Comparison of ENCODE assay signal across 27 cellular contexts in genomic region chr20:42650345-42650744, GRCh38.
"Had no signal": no experiment of that assay in that cellular context is flagged by ENCODE, and none has a peak within 500 bp of the region (broad histone marks: within the 10 kb centered on the region; RNA-seq: fewer than 3 reads in every experiment).

No MANE protein-coding gene starts in this region.

- H3K4me1 ChIP-seq: neural progenitor cell, parathyroid adenoma, psoas muscle, right lobe of liver, sigmoid colon, stomach, thyroid gland, tibial nerve, upper lobe of left lung, vagina had no signal

- H3K27me3 ChIP-seq: neural progenitor cell, ovary, right lobe of liver, sigmoid colon, stomach, thyroid gland, tibial nerve, upper lobe of left lung, vagina had no signal

- H3K36me3 ChIP-seq: neural progenitor cell, ovary, right lobe of liver, sigmoid colon, stomach, thoracic aorta, thyroid gland, tibial nerve, upper lobe of left lung, vagina had no signal

- H3K9me3 ChIP-seq: ovary, psoas muscle, right lobe of liver, sigmoid colon, stomach, thoracic aorta, thyroid gland, tibial nerve, upper lobe of left lung, vagina had no signal

- H3K27ac ChIP-seq: neural progenitor cell, ovary, parathyroid adenoma, psoas muscle, right lobe of liver, sigmoid colon, stomach, thoracic aorta, thyroid gland, tibial nerve, upper lobe of left lung, vagina had no signal

- H3K4me3 ChIP-seq: neural progenitor cell, ovary, psoas muscle, right lobe of liver, sigmoid colon, stomach, thoracic aorta, thyroid gland, tibial nerve, upper lobe of left lung, vagina had no signal

- ATAC-seq: natural killer cell treated with Interleukin-12 subunit alpha and Interleukin-12 subunit beta and Interleukin-15 and Interleukin-18, amount 100 ng/mL, for 72 hours; psoas muscle; right cardiac atrium; right lobe of liver; stimulated activated effector memory CD8-positive, alpha-beta T cell treated with anti-CD3 and anti-CD28 coated beads, Interleukin-12 subunit alpha, Interleukin-12 subunit beta, amount 100 ng/mL, for 72 hours; stimulated activated naive B cell treated with anti-CD40 and anti-IgM and Interleukin-4, amounts not matched to agents 10 μg/mL and 1 μg/mL and 100 μg/mL, for 72 hours had no signal

- FAIRE-seq: small intestine, urothelium cell line had no signal

- DNase-seq: nephron progenitor cell; occipital lobe; ovary; posterior cingulate gyrus; psoas muscle; right cardiac atrium; right lobe of liver; sigmoid colon; small intestine; stimulated activated CD4-positive, alpha-beta T cell treated with anti-CD3 and anti-CD28 coated beads, Interleukin-15, amount 100 ng/mL, for 24 hours; stimulated activated CD4-positive, alpha-beta T cell treated with anti-CD3 and anti-CD28 coated beads, Interleukin-2, amount 100 ng/mL, for 24 hours; stimulated activated CD4-positive, alpha-beta T cell treated with anti-CD3 and anti-CD28 coated beads, Interleukin-2, amount 100 ng/mL, for 48 hours; stimulated activated CD4-positive, alpha-beta T cell treated with anti-CD3 and anti-CD28 coated beads, Interleukin-4, amount 100 ng/mL, for 24 hours; stimulated activated naive B cell treated with anti-CD40 and anti-IgM and Interleukin-4, amounts not matched to agents 10 μg/mL and 1 μg/mL and 100 μg/mL, for 72 hours; stimulated activated naive CD4-positive, alpha-beta T cell treated with Interleukin-2 at 50 U/mL for 16 hours; stomach; thyroid gland; trophoblast cell; upper lobe of left lung had no signal
